Comparison of ENCODE assay signal across 34 cellular contexts in genomic region chr2:53750369-53750768, GRCh38. TPM values are rescaled to one million over a fixed set of nuclear protein-coding genes. Genes with fewer than 3 reads are reported as not detected.
DNase-seq lines count a peak whose midpoint lies in the region; ATAC-seq and TF ChIP-seq lines count a peak whose summit lies in the region.
"Had no signal": no experiment of that assay in that cellular context is flagged by ENCODE, and none has a peak within 500 bp of the region (broad histone marks: within the 10 kb centered on the region; RNA-seq: fewer than 3 reads in every experiment).

No MANE protein-coding gene starts in this region.

- no peaks in the 10 kb centered on the region for H3K4me1 Mint-ChIP-seq in immature natural killer cell

- H3K9me3 Mint-ChIP-seq in immature natural killer cell, result no peaks in the 10 kb centered on the region
- H3K9me3 Mint-ChIP-seq: activated naive CD8-positive, alpha-beta T cell treated with anti-CD3 and anti-CD28 coated beads, Interleukin-2, amount 10 ng/mL, durations not matched to agents 7 days and 5 days; CD8-positive, alpha-beta T cell; naive thymus-derived CD8-positive, alpha-beta T cell had no signal

- peak; percentile 38 for ATAC-seq in GM19395 (IDR thresholded peaks at IDR 0.05; ENCODE audit: unreplicated experiment)
- ATAC-seq in HG02571 (IDR thresholded peaks at IDR 0.05; ENCODE audit: unreplicated experiment), result peak; percentile 36
- no peak for ATAC-seq in GM19324 (IDR thresholded peaks at IDR 0.05; ENCODE audit: low FRiP score, unreplicated experiment)
- ATAC-seq in HG03354 (IDR thresholded peaks at IDR 0.05; ENCODE audit: poor library complexity, severe bottlenecking, unreplicated experiment), result no peak
- ATAC-seq: activated CD4-positive, CD25-positive, alpha-beta regulatory T cell treated with anti-CD3 and anti-CD28 coated beads, Interleukin-2, amount 50 U/mL, for 24 hours; CD8-positive, alpha-beta T cell; HCT116; K562; left cardiac atrium; naive thymus-derived CD8-positive, alpha-beta T cell; right lobe of liver; Right ventricle myocardium inferior; SK-N-SH treated with all-trans-retinoic acid at 6 μM for 48 hours; T-helper 17 cell had no signal

- no peak overlapping the region for H3K27ac Mint-ChIP-seq in immature natural killer cell
- H3K27ac Mint-ChIP-seq: activated naive CD8-positive, alpha-beta T cell treated with anti-CD3 and anti-CD28 coated beads, Interleukin-2, amount 10 ng/mL, durations not matched to agents 7 days and 5 days; CD8-positive, alpha-beta T cell; naive thymus-derived CD8-positive, alpha-beta T cell; T-helper 17 cell had no signal

- peaks cover 34% of the 10 kb centered on the region for H3K36me3 ChIP-seq in WERI-Rb-1
- H3K36me3 ChIP-seq: MG63, prostate gland had no signal

- H3K27ac ChIP-seq in WERI-Rb-1, result peak overlapping the region; percentile 9; the same call in 1 of the 2 replicates
- H3K27ac ChIP-seq: cardiac muscle cell, coronary artery, epithelial cell of prostate, hepatocyte, prostate gland, right lobe of liver, stomach, thyroid gland had no signal

- DNase-seq in GM12865 (ENCODE audit: low read depth) (peak; percentile 39), WERI-Rb-1 (no peak), A172 (ENCODE audit: low spot score) (no peak), immature natural killer cell (no peak)
- DNase-seq: activated CD4-positive, alpha-beta T cell treated with anti-CD3 and anti-CD28 coated beads, Interleukin-2, amount 50 U/mL, for 4 hours; activated naive CD8-positive, alpha-beta T cell treated with anti-CD3 and anti-CD28 coated beads, Interleukin-2, amount 10 ng/mL, durations not matched to agents 7 days and 5 days; CD8-positive, alpha-beta T cell; effector memory CD4-positive, alpha-beta T cell; left cardiac atrium; MG63; naive thymus-derived CD8-positive, alpha-beta T cell; NCI-H1105 treated with DMSO at 0.1 percent for 48 hours; NCI-H1930; NCI-H524; NK-92 treated with Interleukin-12 subunit alpha and Interleukin-12 subunit beta, amount 100 ng/mL, for 24 hours; right lobe of liver; spleen; stomach; T-helper 17 cell; thyroid gland had no signal

- no peak overlapping the region for H3K4me3 ChIP-seq in GM12865 (ENCODE audit: low read depth, low read length)
- H3K4me3 ChIP-seq in WERI-Rb-1 (ENCODE audit: low read depth, low read length), result no peak overlapping the region
- H3K4me3 ChIP-seq: cardiac muscle cell, coronary artery, hepatocyte, K562, MG63, prostate gland, right lobe of liver, spleen, stomach, thyroid gland had no signal

- H3K4me3 Mint-ChIP-seq in immature natural killer cell, result no peak overlapping the region
- H3K4me3 Mint-ChIP-seq: activated naive CD8-positive, alpha-beta T cell treated with anti-CD3 and anti-CD28 coated beads, Interleukin-2, amount 10 ng/mL, durations not matched to agents 7 days and 5 days; CD8-positive, alpha-beta T cell; naive thymus-derived CD8-positive, alpha-beta T cell; T-helper 17 cell had no signal

- H3K27me3 ChIP-seq in WERI-Rb-1 (ENCODE audit: insufficient read depth, low read depth, severe bottlenecking), result no peaks in the 10 kb centered on the region
- H3K27me3 ChIP-seq: cardiac muscle cell, hepatocyte, MG63, right lobe of liver, spleen, stomach, thyroid gland had no signal

- no peaks in the 10 kb centered on the region for H3K27me3 Mint-ChIP-seq in immature natural killer cell (ENCODE audit: low read depth in 3 of 3)
- H3K27me3 Mint-ChIP-seq: activated naive CD8-positive, alpha-beta T cell treated with anti-CD3 and anti-CD28 coated beads, Interleukin-2, amount 10 ng/mL, durations not matched to agents 7 days and 5 days; naive thymus-derived CD8-positive, alpha-beta T cell; T-helper 17 cell had no signal

- peaks cover 13 to 21% (median 14%) of the 10 kb centered on the region in 3 donors for H3K36me3 Mint-ChIP-seq in immature natural killer cell

- no peaks in the 10 kb centered on the region for H3K9me3 ChIP-seq in WERI-Rb-1 (ENCODE audit: severe bottlenecking)
- H3K9me3 ChIP-seq: MG63, prostate gland, right lobe of liver, spleen, stomach, thyroid gland had no signal

- TF ChIP-seq CTCF in GM12865 (IDR thresholded peaks at IDR 0.05; ENCODE audit: insufficient read depth, low read depth, low read length, missing control alignments), result no peak
- TF ChIP-seq CTCF in WERI-Rb-1 (IDR thresholded peaks at IDR 0.05; ENCODE audit: low read depth, low read length), result no peak

RNA-seq across cellular contexts. Expression of gene CHAC2, which starts 17.2 kb away (rescaled TPM):
- total RNA-seq in A172 (2014; rRNA removed; shearing (Covaris generic)), result 22.5 and 30.9 TPM in 2 replicates
- 1 to 10 TPM; 2.3 to 4.3 (median 3.0) TPM for polyA plus RNA-seq in immature natural killer cell

RNA-seq across cellular contexts. Expression of gene ASB3, which starts 36.4 kb away (rescaled TPM):
- total RNA-seq in A172 (2014; rRNA removed; shearing (Covaris generic)), result 22.1 and 33.1 TPM in 2 replicates
- 10 to 100 TPM; 13.0 to 15.2 (median 13.4) TPM for polyA plus RNA-seq in immature natural killer cell

RNA-seq across cellular contexts. Expression of gene ERLEC1, which starts 36.5 kb away (rescaled TPM):
- 68.9 and 76.3 TPM in 2 replicates for total RNA-seq in A172 (2014; rRNA removed; shearing (Covaris generic))
- 10 to 100 TPM; 43.2 to 94.3 (median 46.0) TPM for polyA plus RNA-seq in immature natural killer cell

Comparison
In these comparisons a context has a peak if more than half of its experiments do, and no peak if none do; other contexts are left out.
1. ATAC-seq: peak in GM19395 (single experiment) and HG02571 (single experiment); none in GM19324 (single experiment) and HG03354 (single experiment).